ENCODE assay signal across 8 cellular contexts in the genomic region with DNA sequence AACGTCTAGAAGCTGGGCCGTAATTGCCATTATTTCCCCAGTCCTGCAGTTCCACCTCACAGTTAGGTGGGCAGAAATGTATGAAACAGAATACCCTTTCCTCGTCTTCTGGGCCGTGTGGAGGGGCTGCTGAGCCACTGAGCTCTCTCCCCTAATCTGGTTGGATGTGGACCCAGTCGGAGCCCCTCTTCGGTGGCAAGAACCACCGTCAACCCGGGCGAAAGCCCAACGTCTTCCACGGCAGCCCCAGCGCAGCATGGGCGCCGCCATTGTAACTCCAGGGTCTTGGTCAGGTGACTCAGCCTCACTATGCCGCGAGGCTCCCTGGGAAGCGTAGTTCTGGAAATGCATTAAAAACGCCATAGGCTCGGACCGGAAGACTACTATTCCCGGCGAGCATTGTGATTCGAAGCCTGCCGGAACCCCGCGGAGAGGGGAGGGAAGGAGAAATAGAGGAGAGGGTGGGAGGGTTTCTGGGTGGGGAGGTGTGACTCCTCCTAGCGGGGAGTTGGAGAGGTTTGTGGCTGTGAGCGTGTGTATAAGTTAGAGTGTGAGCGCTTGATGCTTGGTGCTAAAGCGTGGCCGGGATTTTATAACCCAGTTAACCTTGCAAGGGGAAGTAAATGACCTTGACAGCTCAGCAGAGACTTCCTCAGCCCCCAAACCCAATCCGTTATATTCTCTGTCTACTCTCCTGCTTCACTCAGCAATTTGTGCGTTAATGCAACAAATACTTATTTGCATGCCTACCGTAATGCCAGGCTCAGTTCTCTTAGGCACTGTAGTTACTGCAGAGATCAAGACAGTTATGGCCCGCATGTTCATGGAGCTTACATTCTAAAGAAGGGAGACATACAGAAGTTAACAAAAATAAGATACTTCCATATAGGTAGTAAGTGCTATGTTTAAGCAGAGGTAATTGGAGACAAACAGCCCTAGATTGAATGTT. TPM values are rescaled to one million over a fixed set of nuclear protein-coding genes. Genes with fewer than 3 reads are reported as not detected.
A peak's percentile ranks its signal among the peaks of the same experiment; 100 is the strongest.
DNase-seq lines count a peak whose midpoint lies in the region; ATAC-seq and TF ChIP-seq lines count a peak whose summit lies in the region.

A gene with protein sequence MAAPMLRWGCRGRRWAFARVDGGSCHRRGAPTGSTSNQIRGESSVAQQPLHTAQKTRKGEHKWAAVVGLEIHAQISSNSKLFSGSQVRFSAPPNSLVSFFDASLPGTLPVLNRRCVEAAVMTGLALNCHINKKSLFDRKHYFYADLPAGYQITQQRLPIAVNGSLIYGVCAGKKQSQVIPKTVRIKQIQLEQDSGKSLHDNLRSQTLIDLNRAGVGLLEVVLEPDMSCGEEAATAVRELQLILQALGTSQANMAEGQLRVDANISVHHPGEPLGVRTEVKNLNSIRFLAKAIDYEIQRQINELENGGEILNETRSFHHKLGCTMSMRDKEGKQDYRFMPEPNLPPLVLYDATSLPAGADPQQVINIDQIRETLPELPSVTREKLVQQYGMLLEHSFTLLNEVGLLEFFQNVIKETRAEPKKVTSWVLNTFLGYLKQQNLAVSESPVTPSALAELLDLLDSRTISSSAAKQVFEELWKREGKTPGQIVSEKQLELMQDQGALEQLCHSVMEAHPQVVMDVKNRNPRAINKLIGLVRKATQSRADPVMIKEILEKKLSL (minus strand): TSS at position 295 of the 949 bp plus-strand sequence. CDS start 25 bp downstream, at position 270.

- peak within 1 kb of the TSS; percentile 100 for H3K4me3 Mint-ChIP-seq in endothelial cell (ENCODE audit: unreplicated experiment)
- H3K4me3 Mint-ChIP-seq in mesothelial cell of epicardium: peak within 1 kb of the TSS; percentile 100

- peaks cover 7% of the 10 kb centered on the region for H3K4me1 Mint-ChIP-seq in endothelial cell (ENCODE audit: unreplicated experiment)
- H3K4me1 Mint-ChIP-seq in mesothelial cell of epicardium: peaks cover 15% of the 10 kb centered on the region

- peaks cover 14% of the 10 kb centered on the region for H3K4me1 ChIP-seq in OCI-LY1 (ENCODE audit: insufficient read depth, low read length, severe bottlenecking)

- H3K27me3 Mint-ChIP-seq in endothelial cell (ENCODE audit: unreplicated experiment): peaks cover 6% of the 10 kb centered on the region
- peaks cover 20% of the 10 kb centered on the region for H3K27me3 Mint-ChIP-seq in mesothelial cell of epicardium (ENCODE audit: low read depth)

- no peaks in the 10 kb centered on the region for H3K9me3 ChIP-seq in OCI-LY1 (ENCODE audit: low read length)

- H3F3A ChIP-seq in OCI-LY1 (ENCODE audit: insufficient read depth, low read length): no peaks in the 10 kb centered on the region

- H3K9me3 Mint-ChIP-seq in endothelial cell (ENCODE audit: unreplicated experiment) (no peaks in the 10 kb centered on the region), mesothelial cell of epicardium (no peaks in the 10 kb centered on the region)

- no peak within 1 kb of the TSS for H3K27ac ChIP-seq in OCI-LY1 (ENCODE audit: low read depth, low read length, poor library complexity, severe bottlenecking)

- H3K36me3 ChIP-seq in OCI-LY1 (ENCODE audit: insufficient read depth, low read length): peaks cover 5% of the 10 kb centered on the region; the same call in 1 of the 2 replicates

- H3K36me3 Mint-ChIP-seq in endothelial cell (ENCODE audit: low read depth, unreplicated experiment) (peaks cover under 1% of the 10 kb centered on the region), mesothelial cell of epicardium (peaks cover 4% of the 10 kb centered on the region)

- peak within 1 kb of the TSS; percentile 91 for H3K4me3 ChIP-seq in OCI-LY1 (ENCODE audit: low read depth, low read length, poor library complexity, severe bottlenecking)

- DNase-seq in DMS 273 treated with DMSO at 0.1 percent for 48 hours (lab: John Stamatoyannopoulos, UW): peak; percentile 92
- DNase-seq in HuH-7 (ENCODE audit: low spot score): peak; percentile 80
- peak; percentile 90 for DNase-seq in activated CD8-positive, alpha-beta memory T cell treated with anti-CD3 and anti-CD28 coated beads, Interleukin-2, amount 50 U/mL, for 4 hours
- DNase-seq in endothelial cell (ENCODE audit: low spot score): peak; percentile 90
- DNase-seq in mesothelial cell of epicardium (ENCODE audit: low spot score in 2 of 2, unreplicated experiment in 2 of 2): peak; percentile 74 to 85
- DNase-seq in stimulated activated CD8-positive, alpha-beta memory T cell treated with anti-CD3 and anti-CD28 coated beads, Interleukin-15, amount 100 ng/mL, for 48 hours (ENCODE audit: low read depth in 2 of 2): peak; percentile 82 to 85

- H3K27me3 ChIP-seq in OCI-LY1 (ENCODE audit: insufficient read depth, low read length): no peaks in the 10 kb centered on the region

- peak within 1 kb of the TSS; percentile 76 for H3K9ac ChIP-seq in OCI-LY1 (ENCODE audit: low read length)

- peak within 1 kb of the TSS; percentile 97 for H2AFZ ChIP-seq in OCI-LY1 (ENCODE audit: low read length)

- TF ChIP-seq CTCF in OCI-LY1 (IDR thresholded peaks at IDR 0.05; ENCODE audit: low read length): peak; percentile 43
- TF ChIP-seq CTCF in endothelial cell (IDR thresholded peaks at IDR 0.05; ENCODE audit: unreplicated experiment): peak; percentile 57
- peak; percentile 57 for TF ChIP-seq CTCF in mesothelial cell of epicardium (IDR thresholded peaks at IDR 0.05; ENCODE audit: unreplicated experiment)

- H3K27ac Mint-ChIP-seq in endothelial cell (ENCODE audit: unreplicated experiment) (peak within 1 kb of the TSS; percentile 98), mesothelial cell of epicardium (peak within 1 kb of the TSS; percentile 100)

- H4K20me1 ChIP-seq in OCI-LY1 (ENCODE audit: insufficient read depth, low read length): no peaks in the 10 kb centered on the region

- ATAC-seq in GM21515 (IDR thresholded peaks at IDR 0.05; ENCODE audit: unreplicated experiment): peak; percentile 99

- H3K4me2 ChIP-seq in OCI-LY1 (ENCODE audit: low read length): peak within 1 kb of the TSS; percentile 97

- no peaks in the 10 kb centered on the region for H3K79me2 ChIP-seq in OCI-LY1 (ENCODE audit: insufficient read depth, low read length)

- no peaks in the 10 kb centered on the region for H3K9me2 ChIP-seq in OCI-LY1 (ENCODE audit: low read depth, low read length)

RNA-seq across cellular contexts. Expression of the gene that starts here (rescaled TPM):
- total RNA-seq in endothelial cell (ENCODE audit: unreplicated experiment) (16.6 TPM), mesothelial cell of epicardium (23.4 to 26.6 TPM (median 24.5 TPM) in 3 replicates)
